In genomic region chr9:125706661-125707539, GRCh38 we compare ENCODE assay signal across 1 cellular context.
TF ChIP-seq lines count a peak whose summit lies in the region.

MAPKAP1 (minus strand) TSS chr9:125707208; CDS start chr9:125672574, 34,634 bp downstream.

TF ChIP-seq in GM12878, 131 proteins besides CTCF, POLR2A, EP300 and RAD21 (continued from another document and continues in another):
- TF ChIP-seq CUX1 (IDR thresholded peaks at IDR 0.05; ENCODE audit: insufficient replicate concordance, low read depth, low read length) (no peak), NBN (IDR thresholded peaks at IDR 0.05) (no peak), WRNIP1 (IDR thresholded peaks at IDR 0.05; ENCODE audit: borderline replicate concordance, low read depth, low read length) (peak; percentile 71; the same call in 1 of the 2 replicates), TAF1 (IDR thresholded peaks at IDR 0.05; ENCODE audit: borderline replicate concordance, low read depth, low read length) (peak; percentile 88), HCFC1 (IDR thresholded peaks at IDR 0.05; ENCODE audit: low read length) (peak; percentile 69), STAT3 (IDR thresholded peaks at IDR 0.05; ENCODE audit: low read depth, low read length) (no peak), CBFB (IDR thresholded peaks at IDR 0.05; ENCODE audit: low read depth) (peak; percentile 46; the same call in 1 of the 2 replicates), CBX3 (IDR thresholded peaks at IDR 0.05; ENCODE audit: borderline replicate concordance, low read depth) (no peak), HDAC6 (IDR thresholded peaks at IDR 0.05; ENCODE audit: unreplicated experiment) (no peak), NRF1 (conservative IDR thresholded peaks at IDR 0.05; ENCODE audit: low read depth, low read length) (peak; percentile 97), NR2F1 (conservative IDR thresholded peaks at IDR 0.05) (peak; percentile 69), SRF (IDR thresholded peaks at IDR 0.05; ENCODE audit: low read depth in 2 of 2, low read length in 2 of 2) (peak in 1 of 2 experiments; percentile 21; a peak in 1 of 4 replicates), CEBPZ (IDR thresholded peaks at IDR 0.05; ENCODE audit: low read depth, low read length) (no peak), KDM1A (IDR thresholded peaks at IDR 0.05; ENCODE audit: borderline replicate concordance) (no peak), IKZF1 (conservative IDR thresholded peaks at IDR 0.05) (peak; percentile 91), PAX5 (IDR thresholded peaks at IDR 0.05; ENCODE audit: borderline replicate concordance, low read depth, low read length) (peak; percentile 27; the same call in 1 of the 2 replicates), JUND (IDR thresholded peaks at IDR 0.05; ENCODE audit: low read depth, low read length) (no peak), TBL1XR1 (IDR thresholded peaks at IDR 0.05; ENCODE audit: low read depth, low read length) (0 out of 2 replicates have a peak, but pooled peaks have one; percentile 60), STAT1 (conservative IDR thresholded peaks at IDR 0.05) (no peak), BACH1 (IDR thresholded peaks at IDR 0.05; ENCODE audit: borderline replicate concordance) (peak; percentile 79; the same call in 1 of the 2 replicates), HDAC2 (IDR thresholded peaks at IDR 0.05) (no peak), ATF2 (IDR thresholded peaks at IDR 0.05; ENCODE audit: low read length) (no peak), FOS (IDR thresholded peaks at IDR 0.05; ENCODE audit: borderline replicate concordance, extremely low read depth, insufficient read length) (no peak), IKZF2 (IDR thresholded peaks at IDR 0.05) (peak; percentile 24 to 48; a peak in 3 of 4 replicates)
- TF ChIP-seq, protein P1, sequence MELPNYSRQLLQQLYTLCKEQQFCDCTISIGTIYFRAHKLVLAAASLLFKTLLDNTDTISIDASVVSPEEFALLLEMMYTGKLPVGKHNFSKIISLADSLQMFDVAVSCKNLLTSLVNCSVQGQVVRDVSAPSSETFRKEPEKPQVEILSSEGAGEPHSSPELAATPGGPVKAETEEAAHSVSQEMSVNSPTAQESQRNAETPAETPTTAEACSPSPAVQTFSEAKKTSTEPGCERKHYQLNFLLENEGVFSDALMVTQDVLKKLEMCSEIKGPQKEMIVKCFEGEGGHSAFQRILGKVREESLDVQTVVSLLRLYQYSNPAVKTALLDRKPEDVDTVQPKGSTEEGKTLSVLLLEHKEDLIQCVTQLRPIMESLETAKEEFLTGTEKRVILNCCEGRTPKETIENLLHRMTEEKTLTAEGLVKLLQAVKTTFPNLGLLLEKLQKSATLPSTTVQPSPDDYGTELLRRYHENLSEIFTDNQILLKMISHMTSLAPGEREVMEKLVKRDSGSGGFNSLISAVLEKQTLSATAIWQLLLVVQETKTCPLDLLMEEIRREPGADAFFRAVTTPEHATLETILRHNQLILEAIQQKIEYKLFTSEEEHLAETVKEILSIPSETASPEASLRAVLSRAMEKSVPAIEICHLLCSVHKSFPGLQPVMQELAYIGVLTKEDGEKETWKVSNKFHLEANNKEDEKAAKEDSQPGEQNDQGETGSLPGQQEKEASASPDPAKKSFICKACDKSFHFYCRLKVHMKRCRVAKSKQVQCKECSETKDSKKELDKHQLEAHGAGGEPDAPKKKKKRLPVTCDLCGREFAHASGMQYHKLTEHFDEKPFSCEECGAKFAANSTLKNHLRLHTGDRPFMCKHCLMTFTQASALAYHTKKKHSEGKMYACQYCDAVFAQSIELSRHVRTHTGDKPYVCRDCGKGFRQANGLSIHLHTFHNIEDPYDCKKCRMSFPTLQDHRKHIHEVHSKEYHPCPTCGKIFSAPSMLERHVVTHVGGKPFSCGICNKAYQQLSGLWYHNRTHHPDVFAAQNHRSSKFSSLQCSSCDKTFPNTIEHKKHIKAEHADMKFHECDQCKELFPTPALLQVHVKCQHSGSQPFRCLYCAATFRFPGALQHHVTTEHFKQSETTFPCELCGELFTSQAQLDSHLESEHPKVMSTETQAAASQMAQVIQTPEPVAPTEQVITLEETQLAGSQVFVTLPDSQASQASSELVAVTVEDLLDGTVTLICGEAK (IDR thresholded peaks at IDR 0.05; ENCODE audit: borderline replicate concordance): peak; percentile 94
- TF ChIP-seq, protein P2, sequence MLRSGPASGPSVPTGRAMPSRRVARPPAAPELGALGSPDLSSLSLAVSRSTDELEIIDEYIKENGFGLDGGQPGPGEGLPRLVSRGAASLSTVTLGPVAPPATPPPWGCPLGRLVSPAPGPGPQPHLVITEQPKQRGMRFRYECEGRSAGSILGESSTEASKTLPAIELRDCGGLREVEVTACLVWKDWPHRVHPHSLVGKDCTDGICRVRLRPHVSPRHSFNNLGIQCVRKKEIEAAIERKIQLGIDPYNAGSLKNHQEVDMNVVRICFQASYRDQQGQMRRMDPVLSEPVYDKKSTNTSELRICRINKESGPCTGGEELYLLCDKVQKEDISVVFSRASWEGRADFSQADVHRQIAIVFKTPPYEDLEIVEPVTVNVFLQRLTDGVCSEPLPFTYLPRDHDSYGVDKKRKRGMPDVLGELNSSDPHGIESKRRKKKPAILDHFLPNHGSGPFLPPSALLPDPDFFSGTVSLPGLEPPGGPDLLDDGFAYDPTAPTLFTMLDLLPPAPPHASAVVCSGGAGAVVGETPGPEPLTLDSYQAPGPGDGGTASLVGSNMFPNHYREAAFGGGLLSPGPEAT (IDR thresholded peaks at IDR 0.05; ENCODE audit: low read depth): peak; percentile 56; the same call in 1 of the 2 replicates
- TF ChIP-seq, protein P3, sequence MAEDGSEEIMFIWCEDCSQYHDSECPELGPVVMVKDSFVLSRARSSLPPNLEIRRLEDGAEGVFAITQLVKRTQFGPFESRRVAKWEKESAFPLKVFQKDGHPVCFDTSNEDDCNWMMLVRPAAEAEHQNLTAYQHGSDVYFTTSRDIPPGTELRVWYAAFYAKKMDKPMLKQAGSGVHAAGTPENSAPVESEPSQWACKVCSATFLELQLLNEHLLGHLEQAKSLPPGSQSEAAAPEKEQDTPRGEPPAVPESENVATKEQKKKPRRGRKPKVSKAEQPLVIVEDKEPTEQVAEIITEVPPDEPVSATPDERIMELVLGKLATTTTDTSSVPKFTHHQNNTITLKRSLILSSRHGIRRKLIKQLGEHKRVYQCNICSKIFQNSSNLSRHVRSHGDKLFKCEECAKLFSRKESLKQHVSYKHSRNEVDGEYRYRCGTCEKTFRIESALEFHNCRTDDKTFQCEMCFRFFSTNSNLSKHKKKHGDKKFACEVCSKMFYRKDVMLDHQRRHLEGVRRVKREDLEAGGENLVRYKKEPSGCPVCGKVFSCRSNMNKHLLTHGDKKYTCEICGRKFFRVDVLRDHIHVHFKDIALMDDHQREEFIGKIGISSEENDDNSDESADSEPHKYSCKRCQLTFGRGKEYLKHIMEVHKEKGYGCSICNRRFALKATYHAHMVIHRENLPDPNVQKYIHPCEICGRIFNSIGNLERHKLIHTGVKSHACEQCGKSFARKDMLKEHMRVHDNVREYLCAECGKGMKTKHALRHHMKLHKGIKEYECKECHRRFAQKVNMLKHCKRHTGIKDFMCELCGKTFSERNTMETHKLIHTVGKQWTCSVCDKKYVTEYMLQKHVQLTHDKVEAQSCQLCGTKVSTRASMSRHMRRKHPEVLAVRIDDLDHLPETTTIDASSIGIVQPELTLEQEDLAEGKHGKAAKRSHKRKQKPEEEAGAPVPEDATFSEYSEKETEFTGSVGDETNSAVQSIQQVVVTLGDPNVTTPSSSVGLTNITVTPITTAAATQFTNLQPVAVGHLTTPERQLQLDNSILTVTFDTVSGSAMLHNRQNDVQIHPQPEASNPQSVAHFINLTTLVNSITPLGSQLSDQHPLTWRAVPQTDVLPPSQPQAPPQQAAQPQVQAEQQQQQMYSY (CRISPR knock-in tag; IDR thresholded peaks at IDR 0.05): no peak
- TF ChIP-seq, protein P4, sequence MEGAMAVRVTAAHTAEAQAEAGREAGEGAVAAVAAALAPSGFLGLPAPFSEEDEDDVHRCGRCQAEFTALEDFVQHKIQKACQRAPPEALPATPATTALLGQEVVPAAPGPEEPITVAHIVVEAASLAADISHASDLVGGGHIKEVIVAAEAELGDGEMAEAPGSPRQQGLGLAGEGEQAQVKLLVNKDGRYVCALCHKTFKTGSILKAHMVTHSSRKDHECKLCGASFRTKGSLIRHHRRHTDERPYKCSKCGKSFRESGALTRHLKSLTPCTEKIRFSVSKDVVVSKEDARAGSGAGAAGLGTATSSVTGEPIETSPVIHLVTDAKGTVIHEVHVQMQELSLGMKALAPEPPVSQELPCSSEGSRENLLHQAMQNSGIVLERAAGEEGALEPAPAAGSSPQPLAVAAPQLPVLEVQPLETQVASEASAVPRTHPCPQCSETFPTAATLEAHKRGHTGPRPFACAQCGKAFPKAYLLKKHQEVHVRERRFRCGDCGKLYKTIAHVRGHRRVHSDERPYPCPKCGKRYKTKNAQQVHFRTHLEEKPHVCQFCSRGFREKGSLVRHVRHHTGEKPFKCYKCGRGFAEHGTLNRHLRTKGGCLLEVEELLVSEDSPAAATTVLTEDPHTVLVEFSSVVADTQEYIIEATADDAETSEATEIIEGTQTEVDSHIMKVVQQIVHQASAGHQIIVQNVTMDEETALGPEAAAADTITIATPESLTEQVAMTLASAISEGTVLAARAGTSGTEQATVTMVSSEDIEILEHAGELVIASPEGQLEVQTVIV (IDR thresholded peaks at IDR 0.05; ENCODE audit: borderline replicate concordance, partially characterized antibody): no peak
